5 cellular contexts compared by ENCODE assay signal in the genomic region with DNA sequence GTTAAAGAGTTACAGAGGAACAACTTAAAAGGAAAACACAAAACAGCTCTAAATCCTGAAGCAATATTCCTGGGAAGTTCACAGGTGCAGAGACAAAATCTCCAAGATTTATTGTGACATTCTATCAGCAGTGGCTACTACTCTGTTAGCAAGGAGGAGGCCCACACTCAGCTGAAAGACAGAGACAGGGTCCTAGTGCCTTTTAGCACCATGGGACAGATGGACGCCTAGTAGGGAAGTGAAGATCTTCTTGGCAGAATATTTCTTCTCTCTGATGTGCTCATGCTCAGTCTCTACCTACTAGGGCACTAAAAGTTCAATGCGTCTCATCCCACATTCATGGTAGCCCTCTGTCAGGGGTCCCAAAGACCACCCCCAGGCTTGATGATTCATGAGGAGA.
"Had no signal": no experiment of that assay in that cellular context is flagged by ENCODE, and none has a peak within 500 bp of the region (broad histone marks: within the 10 kb centered on the region; RNA-seq: fewer than 3 reads in every experiment).

No MANE protein-coding gene starts in this region.

- H3K4me2 ChIP-seq: GM23338 had no signal

- DNase-seq: H9, HCEC 1CT, IMR-90 had no signal

- H3K4me3 ChIP-seq: GM23338, K562 had no signal
